In genomic region chr1:225862581-225862950, GRCh38 we compare ENCODE assay signal across 23 cellular contexts. TPM values are rescaled to one million over a fixed set of nuclear protein-coding genes. Genes with fewer than 3 reads are reported as not detected.
"Had no signal": no experiment of that assay in that cellular context is flagged by ENCODE, and none has a peak within 500 bp of the region (broad histone marks: within the 10 kb centered on the region; RNA-seq: fewer than 3 reads in every experiment).

No MANE protein-coding gene starts in this region.

- DNase-seq: activated B cell treated with CpG ODN at 0.5 μM for 24 hours; activated CD4-positive, alpha-beta T cell treated with anti-CD3 and anti-CD28 coated beads for 36 hours; activated CD4-positive, alpha-beta T cell treated with anti-CD3 and anti-CD28 coated beads, Interleukin-2, amount 50 U/mL, for 4 hours; activated effector memory CD4-positive, alpha-beta T cell treated with Interleukin-2 at 50 U/mL for 16 hours; activated naive CD4-positive, alpha-beta T cell treated with anti-CD3 and anti-CD28 coated beads, Interleukin-2, amount 10 ng/mL, durations not matched to agents 7 days and 5 days; activated naive CD8-positive, alpha-beta T cell treated with anti-CD3 and anti-CD28 coated beads, Interleukin-2, amount 50 U/mL, for 24 hours; activated T-cell treated with anti-CD3 and anti-CD28 coated beads, Interleukin-2, amount 50 U/mL, for 48 hours; body of pancreas; effector CD4-positive, alpha-beta T cell; foreskin fibroblast; lower lobe of right lung; mesendoderm; naive B cell; spleen; stimulated activated CD4-positive, alpha-beta T cell treated with anti-CD3 and anti-CD28 coated beads, Interleukin-4, amount 100 ng/mL, for 1 hour; stimulated activated naive CD8-positive, alpha-beta T cell treated with anti-CD3 and anti-CD28 coated beads, Interleukin-15, Interleukin-2, amounts not matched to agents 100 U/mL and 50 U/mL, for 24 hours; transverse colon had no signal

- H3K27ac ChIP-seq: body of pancreas, cardiac muscle cell, lower lobe of right lung had no signal

- H3K27me3 ChIP-seq: body of pancreas, cardiac muscle cell, spleen, transverse colon had no signal

- ATAC-seq: activated CD4-positive, alpha-beta T cell treated with anti-CD3 and anti-CD28 coated beads for 36 hours; activated naive CD8-positive, alpha-beta T cell treated with anti-CD3 and anti-CD28 coated beads, Interleukin-2, amount 50 U/mL, for 24 hours; body of pancreas; lower lobe of right lung; mucosa of descending colon; stimulated activated naive CD8-positive, alpha-beta T cell treated with anti-CD3 and anti-CD28 coated beads, Interleukin-15, Interleukin-2, amounts not matched to agents 100 U/mL and 50 U/mL, for 24 hours had no signal

- H3K4me3 ChIP-seq: body of pancreas, cardiac muscle cell, lower lobe of right lung, mucosa of descending colon, spleen, transverse colon had no signal

- H3K9me3 ChIP-seq: body of pancreas, lower lobe of right lung, mucosa of descending colon, spleen, transverse colon had no signal

RNA-seq across cellular contexts. Expression of gene LEFTY1, which starts 26.4 kb away (rescaled TPM):
- total RNA-seq: activated B cell treated with CpG ODN at 0.5 μM for 24 hours; activated CD4-positive, alpha-beta T cell treated with anti-CD3 and anti-CD28 coated beads for 36 hours; epithelial cell of proximal tubule; fibroblast of lung; glomerular endothelial cell; lower lobe of right lung; T-helper 1 cell treated with Interleukin-12 subunit alpha and Interleukin-12 subunit beta and Interleukin-4 antibody, amounts not matched to agents 30 ng/mL and 1 ng/mL, for 36 hours had no signal
